21 cellular contexts compared by ENCODE assay signal in genomic region chr5:7464182-7464581, GRCh38.
DNase-seq lines count a peak whose midpoint lies in the region; ATAC-seq and TF ChIP-seq lines count a peak whose summit lies in the region.
"Had no signal": no experiment of that assay in that cellular context is flagged by ENCODE, and none has a peak within 500 bp of the region (broad histone marks: within the 10 kb centered on the region; RNA-seq: fewer than 3 reads in every experiment).

No MANE protein-coding gene starts in this region.

- DNase-seq in DMS153 (lab: John Stamatoyannopoulos, UW): peak; percentile 44
- DNase-seq in DMS153 treated with DMSO at 0.1 percent for 48 hours (lab: John Stamatoyannopoulos, UW; ENCODE audit: unreplicated experiment): no peak
- no peak for DNase-seq in GM23338 (ENCODE audit: low spot score)
- peak; percentile 73 for DNase-seq in SK-MEL-5 (ENCODE audit: low read depth, low spot score)
- no peak for DNase-seq in nephron progenitor cell
- no peak for DNase-seq in stomach
- no peak for DNase-seq in OCI-M2 (lab: John Stamatoyannopoulos, UW; ENCODE audit: unreplicated experiment)
- DNase-seq in NCI-H345 treated with DMSO at 0.1 percent for 48 hours (lab: John Stamatoyannopoulos, UW; ENCODE audit: unreplicated experiment): no peak
- DNase-seq: activated naive CD4-positive, alpha-beta T cell treated with Interleukin-2 at 50 U/mL for 16 hours; activated T-cell treated with anti-CD3 and anti-CD28 coated beads, Interleukin-2, amount 50 U/mL, for 4 hours; amygdala; caudate nucleus; heart right ventricle; Kasumi-1; lower lobe of right lung; occipital lobe; RPMI8226; stimulated activated CD8-positive, alpha-beta memory T cell treated with anti-CD3 and anti-CD28 coated beads, Interleukin-4, amount 100 ng/mL, for 48 hours; T-helper 9 cell had no signal

- no peak overlapping the region for H3K4me3 ChIP-seq in GM23338
- H3K4me3 ChIP-seq in stomach: no peak overlapping the region
- H3K4me3 ChIP-seq: heart right ventricle, lower lobe of right lung had no signal

- 86 to 95% (median 91%) methylated on average over 3 of the region's 3 CpGs for WGBS in stomach, 5 donors

- H3K4me3 Mint-ChIP-seq in GM23338: no peak overlapping the region
- no peak overlapping the region for H3K4me3 Mint-ChIP-seq in nephron progenitor cell
- H3K4me3 Mint-ChIP-seq: activated T-cell treated with anti-CD3 and anti-CD28 coated beads, Interleukin-2, amount 50 U/mL, for 4 hours had no signal

- peaks cover 100% of the 10 kb centered on the region for H3K79me2 ChIP-seq in GM23338 (replicated peaks; ENCODE audit: insufficient read depth)

- H3K36me3 Mint-ChIP-seq in GM23338 (ENCODE audit: low read depth) (peaks cover 8% of the 10 kb centered on the region; the same call in 2 of the 3 replicates), nephron progenitor cell (ENCODE audit: low read depth) (peaks cover 13% of the 10 kb centered on the region)

- peak; percentile 82 for ATAC-seq in GM23338
- ATAC-seq: activated CD4-positive, CD25-positive, alpha-beta regulatory T cell treated with anti-CD3 and anti-CD28 coated beads, Interleukin-2, amount 50 U/mL, for 24 hours; activated T-cell treated with anti-CD3 and anti-CD28 coated beads, Interleukin-2, amount 50 U/mL, for 4 hours; heart right ventricle had no signal

- peaks cover 6% of the 10 kb centered on the region for H3K27me3 Mint-ChIP-seq in GM23338 (ENCODE audit: insufficient read depth, low read depth, poor library complexity)
- peaks cover 4% of the 10 kb centered on the region for H3K27me3 Mint-ChIP-seq in nephron progenitor cell (ENCODE audit: low read depth, poor library complexity)

- H3K27ac ChIP-seq in GM23338 (ENCODE audit: low read depth): no peak overlapping the region
- no peak overlapping the region for H3K27ac ChIP-seq in stomach
- H3K27ac ChIP-seq: heart right ventricle, lower lobe of right lung had no signal

- no peak for TF ChIP-seq POLR2A in stomach (IDR thresholded peaks at IDR 0.05)

- peaks cover 27% of the 10 kb centered on the region for H4K20me1 ChIP-seq in GM23338 (replicated peaks; ENCODE audit: insufficient read depth)

- TF ChIP-seq EP300 in stomach (IDR thresholded peaks at IDR 0.05): no peak

- intact Hi-C loops in stomach (cut with DNase I; ENCODE audit: low total_unique reads): no loop called here

- H3F3A ChIP-seq in GM23338 (replicated peaks; ENCODE audit: low read depth): no peaks in the 10 kb centered on the region

- no peak overlapping the region for H3K4me2 ChIP-seq in GM23338

- H3K27me3 ChIP-seq in GM23338 (ENCODE audit: insufficient read depth) (no peaks in the 10 kb centered on the region), stomach (no peaks in the 10 kb centered on the region)
- H3K27me3 ChIP-seq: heart right ventricle had no signal

- H3K4me1 Mint-ChIP-seq in GM23338: peaks cover 62% of the 10 kb centered on the region
- peaks cover 16% of the 10 kb centered on the region for H3K4me1 Mint-ChIP-seq in nephron progenitor cell

- peak; percentile 29 to 67; a peak in 3 of 4 replicates for TF ChIP-seq CTCF in GM23338 (conservative IDR thresholded peaks at IDR 0.05; ENCODE audit: low read depth in 2 of 2)
- no peak for TF ChIP-seq CTCF in nephron progenitor cell (IDR thresholded peaks at IDR 0.05)
- no peak for TF ChIP-seq CTCF in stomach (IDR thresholded peaks at IDR 0.05)

- no peaks in the 10 kb centered on the region for H3K9me3 ChIP-seq in stomach
- H3K9me3 ChIP-seq: Caco-2, heart right ventricle, lower lobe of right lung had no signal

- H3K9me3 Mint-ChIP-seq in GM23338 (no peaks in the 10 kb centered on the region), nephron progenitor cell (peaks cover 3% of the 10 kb centered on the region)

- no peak overlapping the region for H3K27ac Mint-ChIP-seq in GM23338
- peak overlapping the region; percentile 14 for H3K27ac Mint-ChIP-seq in nephron progenitor cell

- in situ Hi-C loops in SK-MEL-5 (cut with HindIII; ENCODE audit: low pct_unique_long_range_greater_than_20kb, low sequenced_read_pairs): no loop called here

- no peaks in the 10 kb centered on the region for H3K9me2 ChIP-seq in GM23338 (ENCODE audit: insufficient read depth)

- H3K4me1 ChIP-seq in GM23338 (ENCODE audit: insufficient read depth) (peaks cover 70% of the 10 kb centered on the region), stomach (peaks cover 0 to under 1% (median 0%) of the 10 kb centered on the region in 4 donors)
- H3K4me1 ChIP-seq: Caco-2, heart right ventricle, lower lobe of right lung had no signal

- H2AFZ ChIP-seq in GM23338: no peak overlapping the region

- H3K36me3 ChIP-seq in GM23338 (ENCODE audit: insufficient read depth) (no peaks in the 10 kb centered on the region), stomach (no peaks in the 10 kb centered on the region)
- H3K36me3 ChIP-seq: heart right ventricle, lower lobe of right lung had no signal

TF ChIP-seq in GM23338, 12 proteins besides CTCF, POLR2A, EP300 and RAD21 (continues in another document):
- no peak for TF ChIP-seq EZH2 (IDR thresholded peaks at IDR 0.05; ENCODE audit: low read depth, unreplicated experiment)
- TF ChIP-seq ZNF331 (CRISPR knock-in tag; IDR thresholded peaks at IDR 0.05; ENCODE audit: low read depth): no peak
- no peak for TF ChIP-seq POLR2AphosphoS5 (IDR thresholded peaks at IDR 0.05; ENCODE audit: low read depth)
- TF ChIP-seq STAT1 (IDR thresholded peaks at IDR 0.05; ENCODE audit: unreplicated experiment): no peak
- TF ChIP-seq REST (IDR thresholded peaks at IDR 0.05; ENCODE audit: unreplicated experiment): no peak
- TF ChIP-seq ZNF114 (CRISPR knock-in tag; IDR thresholded peaks at IDR 0.05): no peak
- no peak for TF ChIP-seq ETS1 (IDR thresholded peaks at IDR 0.05)
- no peak for TF ChIP-seq CREB1 (CRISPR knock-in tag; IDR thresholded peaks at IDR 0.05; ENCODE audit: low read depth)
- no peak for TF ChIP-seq NANOG (IDR thresholded peaks at IDR 0.05; ENCODE audit: borderline replicate concordance)

Comparison
In these comparisons a context has a peak if more than half of its experiments do, and no peak if none do; other contexts are left out.
1. DNase-seq: peak in DMS153 (single experiment) and SK-MEL-5 (single experiment); none in DMS153 treated with DMSO at 0.1 percent for 48 hours (single experiment), GM23338 (single experiment), nephron progenitor cell (single experiment), stomach (single experiment), OCI-M2 (single experiment) and NCI-H345 treated with DMSO at 0.1 percent for 48 hours (single experiment).
2. CTCF ChIP-seq: peak in GM23338 (2 of 2); none in nephron progenitor cell (single experiment) and stomach (0 of 7).